In the genomic region with DNA sequence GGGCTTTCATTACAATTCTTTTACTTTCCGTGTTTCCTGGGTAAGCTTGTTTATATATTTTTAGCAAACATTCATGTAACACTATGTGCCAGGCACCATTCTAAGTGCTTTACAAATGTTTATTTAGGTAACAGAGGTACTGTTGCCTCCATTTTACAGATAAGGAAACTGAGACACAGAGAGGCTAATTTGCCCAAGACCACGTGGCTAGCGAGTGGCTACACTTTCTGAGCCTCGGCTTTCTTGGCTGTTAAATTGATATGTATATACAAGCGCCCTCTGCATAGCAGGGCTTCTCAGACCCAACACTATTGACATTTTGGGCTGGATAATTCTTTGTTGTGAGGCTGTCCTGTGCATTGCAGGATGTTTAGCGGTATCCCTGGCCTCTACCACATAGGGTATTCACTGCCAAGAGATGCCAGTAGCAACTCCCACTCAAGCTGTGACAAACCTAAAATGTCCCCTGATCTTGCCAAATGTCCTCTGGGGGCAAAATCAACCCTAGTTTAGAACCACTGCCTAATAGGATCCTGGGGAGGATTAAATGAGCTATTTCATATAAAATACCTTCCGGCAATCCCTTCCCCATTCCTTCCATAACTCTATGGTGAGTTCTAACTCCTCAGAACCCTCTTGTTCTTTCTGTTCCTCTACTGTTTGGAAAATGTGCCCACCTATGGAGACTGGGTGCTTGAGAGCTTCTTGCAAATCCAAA, we compare ENCODE assay signal across 8 cellular contexts. TPM values are rescaled to one million over a fixed set of nuclear protein-coding genes. Genes with fewer than 3 reads are reported as not detected.
DNase-seq lines count a peak whose midpoint lies in the region; ATAC-seq and TF ChIP-seq lines count a peak whose summit lies in the region.

No MANE protein-coding gene starts in this region.

- peaks cover 5% of the 10 kb centered on the region for H3K36me3 Mint-ChIP-seq in dendritic cell treated with granulocyte-macrophage colony-stimulating factor and Interleukin-4, amounts not matched to agents 40 ng/mL and 50 ng/mL, for 4 days (ENCODE audit: low read depth)
- H3K36me3 Mint-ChIP-seq in progenitor cell of endocrine pancreas (ENCODE audit: insufficient read depth) = no peaks in the 10 kb centered on the region

- H3K27ac ChIP-seq in C4-2B = peak overlapping the region; percentile 37
- H3K27ac ChIP-seq in OCI-LY7 (ENCODE audit: low read depth, low read length, poor library complexity, severe bottlenecking) = peak overlapping the region; percentile 97

- no peaks in the 10 kb centered on the region for H3K9me2 ChIP-seq in OCI-LY7 (ENCODE audit: insufficient read depth, low read length)

- H3K9me3 ChIP-seq in OCI-LY7 (ENCODE audit: low read length) = no peaks in the 10 kb centered on the region

- no peak overlapping the region for H3K4me3 Mint-ChIP-seq in dendritic cell treated with granulocyte-macrophage colony-stimulating factor and Interleukin-4, amounts not matched to agents 40 ng/mL and 50 ng/mL, for 4 days
- H3K4me3 Mint-ChIP-seq in progenitor cell of endocrine pancreas (ENCODE audit: low read depth) = no peak overlapping the region

- H3K4me2 ChIP-seq in OCI-LY7 (ENCODE audit: low read length) = peak overlapping the region; percentile 95

- intact Hi-C loops in OCI-LY7 (cut with micrococcal nuclease; ENCODE audit: unreplicated experiment) = loop anchor here (1.0 kb wide), 2 partner anchors 17 to 37 kb away; a partner anchor contains a TSS
- intact Hi-C loops in dendritic cell treated with granulocyte-macrophage colony-stimulating factor and Interleukin-4, amounts not matched to agents 40 ng/mL and 50 ng/mL, for 4 days (cut with micrococcal nuclease) = no loop called here

- H3K27ac Mint-ChIP-seq in dendritic cell treated with granulocyte-macrophage colony-stimulating factor and Interleukin-4, amounts not matched to agents 40 ng/mL and 50 ng/mL, for 4 days = peak overlapping the region; percentile 70
- peak overlapping the region; percentile 86 for H3K27ac Mint-ChIP-seq in progenitor cell of endocrine pancreas

- H3K27me3 Mint-ChIP-seq in dendritic cell treated with granulocyte-macrophage colony-stimulating factor and Interleukin-4, amounts not matched to agents 40 ng/mL and 50 ng/mL, for 4 days = peaks cover 38% of the 10 kb centered on the region
- H3K27me3 Mint-ChIP-seq in progenitor cell of endocrine pancreas = no peaks in the 10 kb centered on the region

- no peaks in the 10 kb centered on the region for H3K9me3 Mint-ChIP-seq in dendritic cell treated with granulocyte-macrophage colony-stimulating factor and Interleukin-4, amounts not matched to agents 40 ng/mL and 50 ng/mL, for 4 days
- H3K9me3 Mint-ChIP-seq in progenitor cell of endocrine pancreas (ENCODE audit: low read depth) = no peaks in the 10 kb centered on the region

- H3K4me3 ChIP-seq in OCI-LY7 (ENCODE audit: low read depth, low read length, poor library complexity, severe bottlenecking) = peak overlapping the region; percentile 69

- POLR2A ChIA-PET in OCI-LY7 (lab: Charles Lee) = interaction anchor here (0.6 to 12.3 kb wide), 25 partner anchors 9 to 1170 kb away, joined by 3 to 261 read pairs (median 6); a partner anchor contains a TSS

- ATAC-seq in HG02642 (IDR thresholded peaks at IDR 0.05; ENCODE audit: poor library complexity, unreplicated experiment) (no peak), HG02763 (IDR thresholded peaks at IDR 0.05; ENCODE audit: unreplicated experiment) (no peak)

- H4K20me1 ChIP-seq in OCI-LY7 (ENCODE audit: insufficient read depth, low read length) = no peaks in the 10 kb centered on the region

- H2AFZ ChIP-seq in OCI-LY7 (ENCODE audit: low read length) = no peak overlapping the region

- DNase-seq in OCI-LY7 (ENCODE audit: low spot score) = peak; percentile 57
- no peak for DNase-seq in progenitor cell of endocrine pancreas (ENCODE audit: low spot score, unreplicated experiment)
- DNase-seq in HCEC 1CT = no peak
- DNase-seq in HT-29 (ENCODE audit: low spot score) = no peak

- CTCF ChIA-PET in OCI-LY7 (lab: Charles Lee; ENCODE audit: unreplicated experiment) = interaction anchor here (0.7 to 3.2 kb wide), 13 partner anchors 15 to 61 kb away, joined by 3 to 11 read pairs (median 3); no protein-coding TSS in a partner anchor

- H3K4me1 Mint-ChIP-seq in dendritic cell treated with granulocyte-macrophage colony-stimulating factor and Interleukin-4, amounts not matched to agents 40 ng/mL and 50 ng/mL, for 4 days (ENCODE audit: low read depth) = peaks cover 22% of the 10 kb centered on the region
- peaks cover 27% of the 10 kb centered on the region for H3K4me1 Mint-ChIP-seq in progenitor cell of endocrine pancreas (ENCODE audit: low read depth)

- peaks cover 97% of the 10 kb centered on the region for H3K4me1 ChIP-seq in OCI-LY7 (ENCODE audit: insufficient read depth, low read length, poor library complexity, severe bottlenecking)

- TF ChIP-seq CTCF in C4-2B (conservative IDR thresholded peaks at IDR 0.05) (no peak), OCI-LY7 (conservative IDR thresholded peaks at IDR 0.05; ENCODE audit: low read length) (peak; percentile 34; the same call in 1 of the 2 replicates), progenitor cell of endocrine pancreas (IDR thresholded peaks at IDR 0.05; ENCODE audit: unreplicated experiment) (no peak)

- BruUV-seq in OCI-LY7 (replicated peaks; lab: Mats Ljungman, UMichigan) = no TSS peak

- peaks cover 35% of the 10 kb centered on the region; the same call in 1 of the 2 replicates for H3K79me2 ChIP-seq in OCI-LY7 (ENCODE audit: insufficient read depth, low read depth, low read length)

- no peaks in the 10 kb centered on the region for H3K36me3 ChIP-seq in OCI-LY7 (ENCODE audit: insufficient read depth, low read length)

RNA-seq across cellular contexts. Expression of a gene that starts 17.2 kb away (rescaled TPM):
- total RNA-seq in OCI-LY7 (2014; rRNA removed; shearing (Covaris generic)) = 1,286 and 1,658 TPM in 2 replicates
- total RNA-seq in OCI-LY7 (2022) = 621 and 629 TPM in 2 replicates
- total RNA-seq in progenitor cell of endocrine pancreas = 420 and 434 TPM in 2 replicates
- 1.3 and 3.4 TPM in 2 replicates for total RNA-seq in HT-29 (2014; rRNA removed; shearing (Covaris generic))

RNA-seq across cellular contexts. Expression of a gene that starts 45.5 kb away (rescaled TPM):
- 176 and 203 TPM in 2 replicates for total RNA-seq in OCI-LY7 (2014; rRNA removed; shearing (Covaris generic))
- 212 and 224 TPM in 2 replicates for total RNA-seq in OCI-LY7 (2022)
- total RNA-seq in progenitor cell of endocrine pancreas = 7.8 and 9.7 TPM in 2 replicates
- total RNA-seq in HT-29 (2014; rRNA removed; shearing (Covaris generic)) = 4.7 TPM in 2 replicates

Comparison
In these comparisons a context has a peak if more than half of its experiments do, and no peak if none do; other contexts are left out.
1. RNA of a gene that starts 17.2 kb away (total RNA-seq): 621 to 1,658 TPM in OCI-LY7 and 420 to 434 TPM in progenitor cell of endocrine pancreas; 1.3 to 3.4 TPM in HT-29; every median in the first group is over 10 times any median in the second.
2. RNA of a gene that starts 45.5 kb away (total RNA-seq): 176 to 224 TPM in OCI-LY7; 7.8 to 9.7 TPM in progenitor cell of endocrine pancreas and 4.7 TPM in HT-29; every median in the first group is over 10 times any median in the second.